In genomic region chr15:63264685-63265302, GRCh38 we compare ENCODE assay signal across 21 cellular contexts. TPM values are rescaled to one million over a fixed set of nuclear protein-coding genes. Genes with fewer than 3 reads are reported as not detected.
DNase-seq lines count a peak whose midpoint lies in the region; ATAC-seq and TF ChIP-seq lines count a peak whose summit lies in the region.
"Had no signal": no experiment of that assay in that cellular context is flagged by ENCODE, and none has a peak within 500 bp of the region (broad histone marks: within the 10 kb centered on the region; RNA-seq: fewer than 3 reads in every experiment).

No MANE protein-coding gene starts in this region.

- H3K4me2 ChIP-seq in fibroblast of lung (ENCODE audit: extremely low read depth, insufficient read depth, low read length) = no peak overlapping the region

- H3K4me3 Mint-ChIP-seq in nephron = peak overlapping the region in 1 of 3 experiments; percentile 2

- H3K27me3 ChIP-seq in fibroblast of lung (ENCODE audit: control insufficient read depth, insufficient read depth, low read length) = no peaks in the 10 kb centered on the region
- H3K27me3 ChIP-seq: upper lobe of right lung had no signal

- no peak for ATAC-seq in HG02623 (IDR thresholded peaks at IDR 0.05; ENCODE audit: unreplicated experiment)
- ATAC-seq: esophagus mucosa, lower lobe of right lung, sciatic nerve, upper lobe of right lung had no signal

- peaks cover 30% of the 10 kb centered on the region for H3K4me1 Mint-ChIP-seq in nephron

- no peaks in the 10 kb centered on the region for H3K27me3 Mint-ChIP-seq in nephron (ENCODE audit: low read depth)

- TF ChIP-seq CTCF in fibroblast of lung (conservative IDR thresholded peaks at IDR 0.05 in 1 of 2, IDR thresholded peaks at IDR 0.05 in 1 of 2; ENCODE audit: low read depth in 1 of 2, low read length in 2 of 2) (no peak), nephron (IDR thresholded peaks at IDR 0.05; ENCODE audit: unreplicated experiment in 3 of 3) (no peak)

- peaks cover 6% of the 10 kb centered on the region for H3K36me3 ChIP-seq in fibroblast of lung (ENCODE audit: control insufficient read depth, insufficient read depth, low read length)

- H3K9me3 Mint-ChIP-seq in nephron = no peaks in the 10 kb centered on the region

- H3K27ac ChIP-seq in fibroblast of lung (ENCODE audit: insufficient read depth, low read length) = no peak overlapping the region
- H3K27ac ChIP-seq: C4-2B, coronary artery, lower lobe of right lung, upper lobe of right lung had no signal

- no peak overlapping the region for H2AFZ ChIP-seq in fibroblast of lung (ENCODE audit: low read length)

- DNase-seq in DMS 273 (lab: John Stamatoyannopoulos, UW; ENCODE audit: unreplicated experiment) (peak; percentile 94), NCI-H524 (lab: John Stamatoyannopoulos, UW) (peak; percentile 79 to 97), fibroblast of lung (ENCODE audit: low read depth in 2 of 2) (peak; percentile 30 to 87), mucosa of gallbladder (ENCODE audit: low spot score) (no peak)
- DNase-seq in activated effector memory CD4-positive, alpha-beta T cell treated with anti-CD3 and anti-CD28 coated beads, Interleukin-2, amount 50 U/mL, for 16 hours = no peak
- DNase-seq: activated CD4-positive, alpha-beta T cell treated with anti-CD3 and anti-CD28 coated beads for 48 hours; amygdala; DMS79; GOT3; lower lobe of right lung; NCI-H2081; SHP77; stimulated activated CD4-positive, alpha-beta T cell treated with anti-CD3 and anti-CD28 coated beads, Interleukin-4, amount 100 ng/mL, for 4 hours; T1000; upper lobe of right lung had no signal

- H3K36me3 Mint-ChIP-seq in nephron (ENCODE audit: low read depth) = peaks cover 41% of the 10 kb centered on the region

- H3K79me2 ChIP-seq in fibroblast of lung (ENCODE audit: control insufficient read depth, insufficient read depth, low read length) = no peaks in the 10 kb centered on the region

- H4K20me1 ChIP-seq in fibroblast of lung (ENCODE audit: control insufficient read depth, extremely low read depth, insufficient read depth, low read length) = no peaks in the 10 kb centered on the region

- no peaks in the 10 kb centered on the region for H3K4me1 ChIP-seq in fibroblast of lung (ENCODE audit: control insufficient read depth, extremely low read depth, insufficient read depth, low read length)
- H3K4me1 ChIP-seq: lower lobe of right lung, upper lobe of right lung had no signal

- H3K27ac Mint-ChIP-seq in nephron = peak overlapping the region; percentile 4 to 86 (median 80)

- H3K9me3 ChIP-seq in fibroblast of lung (ENCODE audit: control insufficient read depth, insufficient read depth, low read depth, low read length) = no peaks in the 10 kb centered on the region
- H3K9me3 ChIP-seq: lower lobe of right lung, upper lobe of right lung had no signal

- no peak overlapping the region for H3K9ac ChIP-seq in fibroblast of lung (ENCODE audit: insufficient read depth, low read length)

- no peak overlapping the region for H3K4me3 ChIP-seq in fibroblast of lung (replicated peaks in 1 of 4; ENCODE audit: control extremely low read depth in 1 of 4, insufficient read depth in 1 of 4, low read depth in 3 of 4, low read length in 4 of 4)
- H3K4me3 ChIP-seq: coronary artery, lower lobe of right lung, upper lobe of right lung had no signal

RNA-seq across cellular contexts. Expression of gene APH1B, which starts 12.6 kb away (rescaled TPM):
- total RNA-seq in fibroblast of lung = 15.4 and 32.2 TPM in 2 replicates
- 21.9 and 23.5 TPM in 2 replicates for polyA plus RNA-seq in fibroblast of lung
- 16.5 and 16.6 TPM in 2 replicates for polyA plus RNA-seq in fibroblast of lung (2012)
- 12.1 and 23.2 TPM in 2 replicates for polyA minus RNA-seq in fibroblast of lung (ENCODE audit: low replicate concordance)
- 28.1 TPM for total RNA-seq in mucosa of gallbladder

Comparison
In these comparisons a context has a peak if more than half of its experiments do, and no peak if none do; other contexts are left out.
1. DNase-seq: peak in DMS 273 (single experiment), NCI-H524 (2 of 2) and fibroblast of lung (2 of 2); none in activated effector memory CD4-positive, alpha-beta T cell treated with anti-CD3 and anti-CD28 coated beads, Interleukin-2, amount 50 U/mL, for 16 hours (single experiment) and mucosa of gallbladder (single experiment).